Comparison of ENCODE assay signal across 21 cellular contexts in genomic region chr6:138716017-138716416, GRCh38.
"Had no signal": no experiment of that assay in that cellular context is flagged by ENCODE, and none has a peak within 500 bp of the region (broad histone marks: within the 10 kb centered on the region; RNA-seq: fewer than 3 reads in every experiment).

No MANE protein-coding gene starts in this region.

- ATAC-seq: foreskin keratinocyte; gastroesophageal sphincter; heart left ventricle; left cardiac atrium; left lung; left ventricle myocardium superior; lower lobe of right lung; mucosa of descending colon; naive thymus-derived CD8-positive, alpha-beta T cell had no signal

- FAIRE-seq: endothelial cell of umbilical vein, frontal cortex, islet of Langerhans, keratinocyte had no signal

- DNase-seq: dermis blood vessel endothelial cell; dorsolateral prefrontal cortex; effector CD4-positive, alpha-beta T cell; effector memory CD4-positive, alpha-beta T cell; foreskin keratinocyte; heart left ventricle; hypothalamus; immature natural killer cell; left cardiac atrium; left lung; left ventricle myocardium superior; lower lobe of right lung; mesenchymal stem cell; mucosa of descending colon; naive B cell; naive thymus-derived CD8-positive, alpha-beta T cell had no signal
